ENCODE assay signal across 9 cellular contexts in the genomic region with DNA sequence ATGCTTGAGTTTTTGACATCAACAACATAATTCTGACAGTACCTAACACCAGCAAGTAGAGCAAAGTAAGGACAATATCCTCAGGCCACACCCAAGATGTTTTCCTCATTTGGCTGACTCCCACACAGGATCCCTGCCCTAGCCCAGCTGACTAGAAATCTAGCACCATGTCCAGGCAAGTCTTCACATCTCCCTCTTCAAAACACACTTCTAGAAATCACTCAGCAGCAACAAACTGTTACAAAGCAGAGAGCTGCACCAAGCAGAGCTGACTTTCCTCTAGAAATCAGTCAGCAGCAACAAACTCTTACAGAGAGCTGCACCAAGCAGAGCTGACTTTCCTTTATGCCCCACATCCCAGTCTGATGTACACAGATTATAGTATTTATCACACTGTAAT. TPM values are rescaled to one million over a fixed set of nuclear protein-coding genes. Genes with fewer than 3 reads are reported as not detected.
A peak's percentile ranks its signal among the peaks of the same experiment; 100 is the strongest.
DNase-seq lines count a peak whose midpoint lies in the region; ATAC-seq and FAIRE-seq lines count a peak whose summit lies in the region.
"Had no signal": no experiment of that assay in that cellular context is flagged by ENCODE, and none has a peak within 500 bp of the region (broad histone marks: within the 10 kb centered on the region; RNA-seq: fewer than 3 reads in every experiment).

No MANE protein-coding gene starts in this region.

- no peak overlapping the region for H3K4me3 Mint-ChIP-seq in activated CD4-positive, alpha-beta T cell treated with anti-CD3 and anti-CD28 coated beads, Interleukin-2, amount 10 ng/mL, durations not matched to agents 24 days and 14 days

- peaks cover 22% of the 10 kb centered on the region for H3K4me1 Mint-ChIP-seq in activated CD4-positive, alpha-beta T cell treated with anti-CD3 and anti-CD28 coated beads, Interleukin-2, amount 10 ng/mL, durations not matched to agents 24 days and 14 days

- peak overlapping the region; percentile 12 for H3K27ac Mint-ChIP-seq in activated CD4-positive, alpha-beta T cell treated with anti-CD3 and anti-CD28 coated beads, Interleukin-2, amount 10 ng/mL, durations not matched to agents 24 days and 14 days

- no peaks in the 10 kb centered on the region for H3K9me3 ChIP-seq in small intestine (ENCODE audit: control insufficient read depth, low read depth)

- peak; percentile 96 for ATAC-seq in GM21717 (IDR thresholded peaks at IDR 0.05; ENCODE audit: unreplicated experiment)
- ATAC-seq in HG03439 (IDR thresholded peaks at IDR 0.05; ENCODE audit: unreplicated experiment) = peak; percentile 97

- H3K36me3 Mint-ChIP-seq in activated CD4-positive, alpha-beta T cell treated with anti-CD3 and anti-CD28 coated beads, Interleukin-2, amount 10 ng/mL, durations not matched to agents 24 days and 14 days (ENCODE audit: low read depth) = peaks cover 25% of the 10 kb centered on the region

- no peak overlapping the region for H3K27ac ChIP-seq in small intestine (ENCODE audit: low read depth in 1 of 2, low read length in 1 of 2)

- no peaks in the 10 kb centered on the region for H3K9me3 Mint-ChIP-seq in activated CD4-positive, alpha-beta T cell treated with anti-CD3 and anti-CD28 coated beads, Interleukin-2, amount 10 ng/mL, durations not matched to agents 24 days and 14 days

- no peak for FAIRE-seq in small intestine (lab: Jason Lieb, UNC)

- no peak for DNase-seq in activated CD4-positive, alpha-beta T cell treated with anti-CD3 and anti-CD28 coated beads, Interleukin-2, amount 10 ng/mL, durations not matched to agents 24 days and 14 days
- no peak for DNase-seq in activated CD4-positive, alpha-beta T cell treated with anti-CD3 and anti-CD28 coated beads, Interleukin-2, amount 50 U/mL, for 48 hours
- DNase-seq in glomerular visceral epithelial cell (ENCODE audit: extremely low spot score) (peak; percentile 3), small intestine (no peak), anterior cingulate cortex (lab: John Stamatoyannopoulos, UW) (no peak), SKM-1 treated with dmso at 0.1 percent for 144 hours (lab: John Stamatoyannopoulos, UW; ENCODE audit: unreplicated experiment) (no peak)
- DNase-seq: NCI-H2107 had no signal

- H3K27me3 ChIP-seq in small intestine (ENCODE audit: control insufficient read depth in 2 of 2, insufficient read depth in 2 of 2, low read length in 2 of 2) = no peaks in the 10 kb centered on the region

- no peak overlapping the region for H3K4me3 ChIP-seq in small intestine (ENCODE audit: low read depth in 1 of 2, low read length in 2 of 2)

- intact Hi-C loops in activated CD4-positive, alpha-beta T cell treated with anti-CD3 and anti-CD28 coated beads, Interleukin-2, amount 10 ng/mL, durations not matched to agents 24 days and 14 days (cut with micrococcal nuclease) = loop anchor here (10.0 kb wide), 1 partner anchor 578 kb away; a partner anchor contains a TSS

- H3K36me3 ChIP-seq in small intestine (ENCODE audit: control insufficient read depth in 2 of 2, insufficient read depth in 2 of 2, low read length in 2 of 2) = peaks cover 2 to 6% of the 10 kb centered on the region in 2 donors

- no peaks in the 10 kb centered on the region for H3K4me1 ChIP-seq in small intestine (ENCODE audit: control insufficient read depth in 2 of 2, insufficient read depth in 1 of 2, low read depth in 1 of 2, low read length in 1 of 2)

- no peaks in the 10 kb centered on the region for H3K27me3 Mint-ChIP-seq in activated CD4-positive, alpha-beta T cell treated with anti-CD3 and anti-CD28 coated beads, Interleukin-2, amount 10 ng/mL, durations not matched to agents 24 days and 14 days

RNA-seq across cellular contexts. Expression of a gene that starts 7.7 kb away (rescaled TPM):
- total RNA-seq in activated CD4-positive, alpha-beta T cell treated with anti-CD3 and anti-CD28 coated beads, Interleukin-2, amount 10 ng/mL, durations not matched to agents 24 days and 14 days = 16.2 and 18.3 TPM in 2 replicates
- 10 to 100 TPM in 1 of 3 donors, 1 to 10 TPM in 2; 3.4 to 13.3 (median 4.9) TPM for polyA plus RNA-seq in small intestine
